In the genomic region with DNA sequence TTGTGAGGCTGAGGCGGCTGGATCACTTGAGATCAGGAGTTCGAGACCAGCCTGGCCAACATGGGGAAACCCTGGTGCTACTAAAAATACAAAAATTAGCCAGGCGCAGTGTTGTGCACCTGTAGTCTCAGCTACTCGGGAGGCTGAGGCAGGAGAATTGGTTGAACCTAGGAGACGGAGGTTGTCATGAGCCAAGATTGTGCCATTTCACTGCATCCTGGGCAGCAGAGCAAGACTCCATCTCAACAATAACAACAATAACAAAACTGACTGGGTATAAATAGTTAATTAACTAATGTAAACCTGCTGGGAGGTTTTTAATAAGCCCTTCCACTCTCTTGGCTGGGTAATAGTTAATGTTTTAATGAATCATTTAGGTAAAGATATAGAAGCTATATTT, we compare ENCODE assay signal across 28 cellular contexts. TPM values are rescaled to one million over a fixed set of nuclear protein-coding genes. Genes with fewer than 3 reads are reported as not detected.
"Had no signal": no experiment of that assay in that cellular context is flagged by ENCODE, and none has a peak within 500 bp of the region (broad histone marks: within the 10 kb centered on the region; RNA-seq: fewer than 3 reads in every experiment).

No MANE protein-coding gene starts in this region.

- H3K9me3 Mint-ChIP-seq: naive thymus-derived CD4-positive, alpha-beta T cell; nephron progenitor cell; stimulated activated naive B cell treated with anti-CD40 and anti-IgM and Interleukin-4, amounts not matched to agents 10 μg/mL and 1 μg/mL and 100 μg/mL, for 72 hours; stimulated activated naive CD8-positive, alpha-beta T cell treated with anti-CD3 and anti-CD28 coated beads, Interleukin-15, amount 100 ng/mL, for 72 hours had no signal

- H3K36me3 Mint-ChIP-seq: naive thymus-derived CD4-positive, alpha-beta T cell; stimulated activated naive B cell treated with anti-CD40 and anti-IgM and Interleukin-4, amounts not matched to agents 10 μg/mL and 1 μg/mL and 100 μg/mL, for 72 hours had no signal

- H3K27ac ChIP-seq: colonic mucosa, dorsolateral prefrontal cortex, gastrocnemius medialis, heart right ventricle, left ventricle myocardium inferior, lower lobe of right lung, psoas muscle, right lobe of liver, upper lobe of right lung, vagina had no signal

- H3K4me1 ChIP-seq: colonic mucosa, gastrocnemius medialis, heart right ventricle, left ventricle myocardium inferior, lower lobe of right lung, psoas muscle, right lobe of liver, testis, tibial nerve, upper lobe of right lung had no signal

- H3K9me3 ChIP-seq: colonic mucosa, gastrocnemius medialis, heart right ventricle, left ventricle myocardium inferior, lower lobe of right lung, psoas muscle, right lobe of liver, testis, tibial nerve, upper lobe of right lung, vagina had no signal

- H3K4me3 ChIP-seq: colonic mucosa, dorsolateral prefrontal cortex, gastrocnemius medialis, heart right ventricle, left ventricle myocardium inferior, lower lobe of right lung, psoas muscle, right lobe of liver, testis, tibial nerve, upper lobe of right lung, vagina had no signal

- H3K27me3 ChIP-seq: colonic mucosa, dorsolateral prefrontal cortex, gastrocnemius medialis, right lobe of liver, testis, tibial nerve, upper lobe of right lung, vagina had no signal

- DNase-seq: colonic mucosa; dorsolateral prefrontal cortex; effector memory CD4-positive, alpha-beta T cell; gastrocnemius medialis; heart right ventricle; kidney; left cardiac atrium; left ventricle myocardium inferior; lower lobe of right lung; naive thymus-derived CD4-positive, alpha-beta T cell; nephron progenitor cell; psoas muscle; retina; right lobe of liver; stimulated activated CD4-positive, alpha-beta T cell treated with anti-CD3 and anti-CD28 coated beads, Interleukin-2, amount 100 ng/mL, for 24 hours; stimulated activated CD4-positive, alpha-beta T cell treated with anti-CD3 and anti-CD28 coated beads, Interleukin-4, amount 100 ng/mL, for 4 hours; stimulated activated naive B cell treated with anti-CD40 and anti-IgM and Interleukin-4, amounts not matched to agents 10 μg/mL and 1 μg/mL and 100 μg/mL, for 72 hours; stimulated activated naive CD8-positive, alpha-beta T cell treated with anti-CD3 and anti-CD28 coated beads, Interleukin-15, amount 100 ng/mL, for 72 hours; testis; upper lobe of right lung had no signal

- H3K4me1 Mint-ChIP-seq: naive thymus-derived CD4-positive, alpha-beta T cell; nephron progenitor cell had no signal

- H3K27ac Mint-ChIP-seq: naive thymus-derived CD4-positive, alpha-beta T cell; nephron progenitor cell; stimulated activated naive B cell treated with anti-CD40 and anti-IgM and Interleukin-4, amounts not matched to agents 10 μg/mL and 1 μg/mL and 100 μg/mL, for 72 hours; stimulated activated naive CD8-positive, alpha-beta T cell treated with anti-CD3 and anti-CD28 coated beads, Interleukin-15, amount 100 ng/mL, for 72 hours had no signal

- ATAC-seq: esophagus mucosa; gastrocnemius medialis; heart right ventricle; left cardiac atrium; lower lobe of right lung; naive thymus-derived CD4-positive, alpha-beta T cell; psoas muscle; right lobe of liver; stimulated activated naive B cell treated with anti-CD40 and anti-IgM and Interleukin-4, amounts not matched to agents 10 μg/mL and 1 μg/mL and 100 μg/mL, for 72 hours; stimulated activated naive CD8-positive, alpha-beta T cell treated with anti-CD3 and anti-CD28 coated beads, Interleukin-15, amount 100 ng/mL, for 72 hours had no signal

- H3K4me3 Mint-ChIP-seq: naive thymus-derived CD4-positive, alpha-beta T cell; nephron progenitor cell; stimulated activated naive B cell treated with anti-CD40 and anti-IgM and Interleukin-4, amounts not matched to agents 10 μg/mL and 1 μg/mL and 100 μg/mL, for 72 hours; stimulated activated naive CD8-positive, alpha-beta T cell treated with anti-CD3 and anti-CD28 coated beads, Interleukin-15, amount 100 ng/mL, for 72 hours had no signal

- H3K36me3 ChIP-seq: colonic mucosa, gastrocnemius medialis, heart right ventricle, left ventricle myocardium inferior, lower lobe of right lung, right lobe of liver, tibial nerve, upper lobe of right lung, vagina had no signal

RNA-seq across cellular contexts. Expression of gene SULT6B1, which starts 7.8 kb away (rescaled TPM):
- total RNA-seq: colonic mucosa; dorsolateral prefrontal cortex; esophagus mucosa; fibroblast of lung; gastrocnemius medialis; heart right ventricle; kidney; left cardiac atrium; left ventricle myocardium inferior; lower lobe of right lung; mesenteric fat pad; mononuclear cell; naive thymus-derived CD4-positive, alpha-beta T cell; osteoblast; psoas muscle; right lobe of liver; subcutaneous adipose tissue; tibial nerve; upper lobe of right lung; vagina had no signal
- polyA plus RNA-seq: fibroblast of lung; heart right ventricle; naive thymus-derived CD4-positive, alpha-beta T cell; psoas muscle had no signal
